13 cellular contexts compared by ENCODE assay signal in the genomic region with DNA sequence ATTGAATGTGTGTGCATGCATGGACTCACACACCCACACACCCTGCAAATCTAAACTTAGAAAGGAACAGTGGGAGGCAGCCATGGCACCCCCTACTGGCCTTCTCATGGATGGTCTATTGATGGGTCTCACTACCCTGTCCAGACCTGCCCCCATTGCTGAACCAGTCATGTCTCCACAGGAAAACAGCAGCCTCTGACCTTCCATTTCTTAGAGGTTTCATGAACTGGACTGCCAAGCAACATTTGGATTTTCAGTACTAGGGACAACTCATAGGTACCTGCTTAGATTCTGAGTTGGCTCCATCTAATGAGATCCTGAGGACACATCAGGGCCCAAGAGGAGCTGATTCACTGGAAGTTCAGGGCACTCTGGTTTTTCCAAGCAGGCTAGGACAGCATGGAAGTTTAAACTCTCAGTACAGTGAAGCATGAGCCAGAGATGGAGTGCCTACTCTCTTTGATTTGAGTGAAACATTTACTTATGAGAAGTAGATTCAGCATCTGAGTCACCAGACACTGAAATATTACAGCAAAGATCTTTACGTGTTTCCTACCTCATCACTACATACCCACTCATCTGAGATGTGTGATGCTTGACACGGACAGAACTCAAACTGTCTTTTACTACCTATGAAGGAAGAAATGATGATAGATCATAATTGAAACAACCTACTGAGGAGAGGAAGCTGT.
DNase-seq lines count a peak whose midpoint lies in the region; ATAC-seq and TF ChIP-seq lines count a peak whose summit lies in the region.
"Had no signal": no experiment of that assay in that cellular context is flagged by ENCODE, and none has a peak within 500 bp of the region (broad histone marks: within the 10 kb centered on the region; RNA-seq: fewer than 3 reads in every experiment).

No MANE protein-coding gene starts in this region.

- WGBS in hepatocyte (ENCODE audit: low lambda C conversion rate, missing lambda C conversion rate), result 86% methylated on average over 2 of the region's 2 CpGs

- H2AFZ ChIP-seq in hepatocyte, result no peak overlapping the region

- peak overlapping the region; percentile 35 for H3K4me3 Mint-ChIP-seq in activated T-cell treated with anti-CD3 and anti-CD28 coated beads, Interleukin-2, amount 50 U/mL, for 4 hours
- H3K4me3 Mint-ChIP-seq in T-helper 1 cell treated with Interleukin-12 subunit alpha and Interleukin-12 subunit beta and Interleukin-4 antibody, amounts not matched to agents 30 μg/mL and 1 μg/mL, for 36 hours, result no peak overlapping the region

- no peak for DNase-seq in activated T-cell treated with anti-CD3 and anti-CD28 coated beads, Interleukin-2, amount 50 U/mL, for 4 hours
- no peak for DNase-seq in activated T-cell treated with anti-CD3 and anti-CD28 coated beads, Interleukin-2, amount 50 U/mL, for 1 hour
- no peak for DNase-seq in tibial artery
- DNase-seq in SIG-M5 treated with dmso at 0.1 percent for 504 hours (lab: John Stamatoyannopoulos, UW; ENCODE audit: unreplicated experiment), result no peak
- no peak for DNase-seq in hepatocyte (ENCODE audit: low spot score)
- DNase-seq in hypothalamus (lab: John Stamatoyannopoulos, UW), result no peak
- DNase-seq: central memory CD4-positive, alpha-beta T cell; gastrocnemius medialis; NCI-H2081 had no signal

- no peaks in the 10 kb centered on the region for H3K9me2 ChIP-seq in hepatocyte (replicated peaks; ENCODE audit: insufficient read depth)

- no peaks in the 10 kb centered on the region for H4K20me1 ChIP-seq in hepatocyte (ENCODE audit: insufficient read depth, poor library complexity, severe bottlenecking)
- H4K20me1 ChIP-seq: BLaER1 had no signal

- no peaks in the 10 kb centered on the region for H3K36me3 ChIP-seq in tibial artery
- no peaks in the 10 kb centered on the region for H3K36me3 ChIP-seq in hepatocyte (replicated peaks; ENCODE audit: insufficient read depth, low read depth)
- H3K36me3 ChIP-seq: BLaER1, gastrocnemius medialis had no signal

- peaks cover 53% of the 10 kb centered on the region for H3K4me1 Mint-ChIP-seq in activated T-cell treated with anti-CD3 and anti-CD28 coated beads, Interleukin-2, amount 50 U/mL, for 4 hours (ENCODE audit: low read depth)
- H3K4me1 Mint-ChIP-seq in T-helper 1 cell treated with Interleukin-12 subunit alpha and Interleukin-12 subunit beta and Interleukin-4 antibody, amounts not matched to agents 30 μg/mL and 1 μg/mL, for 36 hours (ENCODE audit: low read depth), result peaks cover 26% of the 10 kb centered on the region

- ATAC-seq in activated T-cell treated with anti-CD3 and anti-CD28 coated beads, Interleukin-2, amount 50 U/mL, for 4 hours, result peak; percentile 94
- ATAC-seq in esophagus mucosa, result peak; percentile 35
- ATAC-seq: GM12878 had no signal

- H3K4me3 ChIP-seq in tibial artery, result no peak overlapping the region
- no peak overlapping the region for H3K4me3 ChIP-seq in hepatocyte
- H3K4me3 ChIP-seq: BLaER1, gastrocnemius medialis, GM12878 had no signal

- H3K27ac ChIP-seq in tibial artery (peak overlapping the region; percentile 5 to 50), hepatocyte (no peak overlapping the region)
- H3K27ac ChIP-seq: BLaER1, gastrocnemius medialis had no signal

- H3K79me2 ChIP-seq in hepatocyte, result no peaks in the 10 kb centered on the region

- H3K9me3 ChIP-seq in tibial artery, result no peaks in the 10 kb centered on the region
- H3K9me3 ChIP-seq in hepatocyte (ENCODE audit: low read depth), result no peaks in the 10 kb centered on the region
- H3K9me3 ChIP-seq: gastrocnemius medialis had no signal

- H3K36me3 Mint-ChIP-seq in activated T-cell treated with anti-CD3 and anti-CD28 coated beads, Interleukin-2, amount 50 U/mL, for 4 hours (ENCODE audit: insufficient read depth), result peaks cover 11% of the 10 kb centered on the region
- H3K36me3 Mint-ChIP-seq in T-helper 1 cell treated with Interleukin-12 subunit alpha and Interleukin-12 subunit beta and Interleukin-4 antibody, amounts not matched to agents 30 μg/mL and 1 μg/mL, for 36 hours (ENCODE audit: low read depth), result peaks cover 31% of the 10 kb centered on the region

- intact Hi-C loops in tibial artery (cut with DNase I; ENCODE audit: low total_unique reads), result no loop called here

- peak overlapping the region; percentile 79 for H3K27ac Mint-ChIP-seq in T-helper 1 cell treated with Interleukin-12 subunit alpha and Interleukin-12 subunit beta and Interleukin-4 antibody, amounts not matched to agents 30 μg/mL and 1 μg/mL, for 36 hours

- no peak overlapping the region for H3K4me2 ChIP-seq in hepatocyte
- H3K4me2 ChIP-seq: BLaER1 had no signal

- H3K9me3 Mint-ChIP-seq in activated T-cell treated with anti-CD3 and anti-CD28 coated beads, Interleukin-2, amount 50 U/mL, for 4 hours, result peaks cover 26% of the 10 kb centered on the region
- peaks cover 34% of the 10 kb centered on the region for H3K9me3 Mint-ChIP-seq in T-helper 1 cell treated with Interleukin-12 subunit alpha and Interleukin-12 subunit beta and Interleukin-4 antibody, amounts not matched to agents 30 μg/mL and 1 μg/mL, for 36 hours

- peaks cover 0 to 52% (median 17%) of the 10 kb centered on the region in 4 donors for H3K4me1 ChIP-seq in tibial artery
- H3K4me1 ChIP-seq in hepatocyte (ENCODE audit: insufficient read depth), result no peaks in the 10 kb centered on the region
- H3K4me1 ChIP-seq: gastrocnemius medialis had no signal

- H3K27me3 ChIP-seq in tibial artery (no peaks in the 10 kb centered on the region), hepatocyte (no peaks in the 10 kb centered on the region)
- H3K27me3 ChIP-seq: BLaER1, gastrocnemius medialis had no signal

- no peak for TF ChIP-seq CTCF in tibial artery (IDR thresholded peaks at IDR 0.05)
- no peak for TF ChIP-seq CTCF in hepatocyte (IDR thresholded peaks at IDR 0.05; ENCODE audit: poor library complexity)

- no peaks in the 10 kb centered on the region for H3K27me3 Mint-ChIP-seq in activated T-cell treated with anti-CD3 and anti-CD28 coated beads, Interleukin-2, amount 50 U/mL, for 4 hours (ENCODE audit: low read depth)
- no peaks in the 10 kb centered on the region for H3K27me3 Mint-ChIP-seq in T-helper 1 cell treated with Interleukin-12 subunit alpha and Interleukin-12 subunit beta and Interleukin-4 antibody, amounts not matched to agents 30 μg/mL and 1 μg/mL, for 36 hours (ENCODE audit: low read depth)
